In the genomic region with DNA sequence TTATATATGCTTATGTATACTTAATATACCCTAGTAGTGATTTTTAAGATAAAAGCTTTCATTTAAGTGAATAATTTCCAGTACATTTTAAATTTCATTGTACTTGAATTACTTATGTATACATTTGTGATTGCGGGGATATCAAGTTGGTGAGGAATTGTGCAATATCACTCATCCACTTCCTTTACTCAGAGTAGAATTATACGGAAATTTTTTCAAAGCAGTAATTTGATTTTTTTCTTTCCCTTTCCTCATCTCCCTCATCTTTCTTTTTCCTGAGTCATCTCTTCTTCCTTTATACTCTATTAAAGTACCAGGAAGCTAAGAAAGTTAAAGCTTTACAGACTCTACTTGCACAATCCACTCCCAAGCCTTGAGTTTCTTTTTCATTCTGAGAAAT, we compare ENCODE assay signal across 25 cellular contexts.
"Had no signal": no experiment of that assay in that cellular context is flagged by ENCODE, and none has a peak within 500 bp of the region (broad histone marks: within the 10 kb centered on the region; RNA-seq: fewer than 3 reads in every experiment).

No MANE protein-coding gene starts in this region.

- DNase-seq: hippocampal formation; kidney glomerular epithelial cell; left colon; left lung; lower lobe of right lung; mammary epithelial cell; mesenchymal stem cell; naive thymus-derived CD8-positive, alpha-beta T cell; nucleus accumbens; psoas muscle; small intestine; spleen; stimulated activated CD4-positive, alpha-beta T cell treated with anti-CD3 and anti-CD28 coated beads, Interleukin-4, amount 100 ng/mL, for 24 hours; stimulated activated naive CD4-positive, alpha-beta T cell; tibial artery; trophoblast cell; upper lobe of right lung had no signal

- ATAC-seq: left colon; left lung; lower lobe of right lung; naive thymus-derived CD8-positive, alpha-beta T cell; psoas muscle; sciatic nerve; stimulated activated effector memory CD8-positive, alpha-beta T cell treated with anti-CD3 and anti-CD28 coated beads, Interleukin-12 subunit alpha, Interleukin-12 subunit beta, amount 100 ng/mL, for 72 hours; upper lobe of right lung had no signal

- H3K4me1 ChIP-seq: left lung, lower lobe of right lung, parathyroid adenoma, right atrium auricular region, spleen, suprapubic skin, tibial artery, upper lobe of right lung had no signal

- H3K9me3 ChIP-seq: left lung, lower lobe of right lung, psoas muscle, right atrium auricular region, spleen, suprapubic skin, thoracic aorta, tibial artery, upper lobe of right lung had no signal

- H3K9ac ChIP-seq: parathyroid adenoma had no signal

- H3K79me2 ChIP-seq: parathyroid adenoma had no signal

- H3K27ac ChIP-seq: left lung, lower lobe of right lung, parathyroid adenoma, psoas muscle, right atrium auricular region, spleen, suprapubic skin, thoracic aorta, tibial artery, upper lobe of right lung had no signal

- H2AFZ ChIP-seq: parathyroid adenoma had no signal

- FAIRE-seq: keratinocyte, small intestine, urothelium cell line had no signal

- H3K36me3 ChIP-seq: left lung, lower lobe of right lung, right atrium auricular region, spleen, suprapubic skin, thoracic aorta, tibial artery, upper lobe of right lung had no signal

- H3K27me3 ChIP-seq: left lung, right atrium auricular region, spleen, suprapubic skin, tibial artery, upper lobe of right lung had no signal

- H3K4me3 ChIP-seq: left lung, lower lobe of right lung, psoas muscle, right atrium auricular region, spleen, suprapubic skin, thoracic aorta, tibial artery, upper lobe of right lung had no signal
